Comparison of ENCODE assay signal across 8 cellular contexts in genomic region chr12:42145197-42145549, GRCh38. TPM values are rescaled to one million over a fixed set of nuclear protein-coding genes. Genes with fewer than 3 reads are reported as not detected.
DNase-seq lines count a peak whose midpoint lies in the region; ATAC-seq and TF ChIP-seq lines count a peak whose summit lies in the region.

No MANE protein-coding gene starts in this region.

- no peaks in the 10 kb centered on the region for H3K36me3 ChIP-seq in ACC112 (ENCODE audit: insufficient read depth, low read length)
- no peaks in the 10 kb centered on the region for H3K36me3 ChIP-seq in gastrocnemius medialis

- no peaks in the 10 kb centered on the region for H3K27me3 ChIP-seq in ACC112 (ENCODE audit: insufficient read depth, low read length)
- no peaks in the 10 kb centered on the region for H3K27me3 ChIP-seq in gastrocnemius medialis

- peak overlapping the region; percentile 99 for H2AFZ ChIP-seq in ACC112 (ENCODE audit: low read length, unreplicated experiment)

- no peak overlapping the region for H3K27ac ChIP-seq in ACC112 (ENCODE audit: low read depth, low read length)
- peak overlapping the region; percentile 71 to 92 (median 88) for H3K27ac ChIP-seq in gastrocnemius medialis

- DNase-seq in foreskin fibroblast (no peak), gastrocnemius medialis (no peak), D341Med (ENCODE audit: low spot score) (no peak), KBM-7 (no peak), GM20000 (ENCODE audit: low spot score) (no peak)

- intact Hi-C loops in gastrocnemius medialis (cut with DNase I; ENCODE audit: low total_unique reads): loop anchor here (2.0 to 5.0 kb wide), 2 partner anchors 37 to 94 kb away; partner anchors contain the start of gene YAF2

- TF ChIP-seq CTCF in foreskin fibroblast (IDR thresholded peaks at IDR 0.05; ENCODE audit: low read depth, low read length): no peak
- no peak for TF ChIP-seq CTCF in gastrocnemius medialis (IDR thresholded peaks at IDR 0.05 in 4 of 5, conservative IDR thresholded peaks at IDR 0.05 in 1 of 5)
- TF ChIP-seq CTCF in GM20000 (IDR thresholded peaks at IDR 0.05; ENCODE audit: extremely low read depth, missing control alignments): no peak

- no peak for TF ChIP-seq POLR2A in gastrocnemius medialis (IDR thresholded peaks at IDR 0.05)

- ATAC-seq in GM21381 (IDR thresholded peaks at IDR 0.05; ENCODE audit: unreplicated experiment) (peak; percentile 2), SK-N-SH treated with all-trans-retinoic acid at 6 μM for 48 hours (peak; percentile 4; the same call in 2 of the 3 replicates), gastrocnemius medialis (no peak)

- in situ Hi-C loops in gastrocnemius medialis (cut with MboI; ENCODE audit: low sequenced_read_pairs in 4 of 4): loop anchor here in 2 of 4 donors (5.0 to 10.0 kb wide), 2 partner anchors 90 to 97 kb away; partner anchors contain the start of gene YAF2 (in 1 of the 2)
- in situ Hi-C loops in KBM-7 (cut with MboI; ENCODE audit: low pct_unique_long_range_greater_than_20kb, low sequenced_read_pairs): loop anchor here (25.0 kb wide), 1 partner anchor 217 kb away; no protein-coding TSS in a partner anchor

- H3K4me1 ChIP-seq in ACC112 (ENCODE audit: control insufficient read depth, insufficient read depth, low read length, unreplicated experiment) (peaks cover 26% of the 10 kb centered on the region), gastrocnemius medialis (peaks cover 21 to 34% of the 10 kb centered on the region in 2 donors)

- H3K4me3 ChIP-seq in ACC112 (ENCODE audit: low read depth, low read length) (peak overlapping the region; percentile 76), foreskin fibroblast (ENCODE audit: low read depth in 1 of 2, low read length in 2 of 2) (peak overlapping the region; percentile 67 to 73), gastrocnemius medialis (peak overlapping the region; percentile 52 to 83 (median 68))

- peaks cover 38% of the 10 kb centered on the region for H3K79me2 ChIP-seq in ACC112 (ENCODE audit: control insufficient read depth, insufficient read depth, low read length, unreplicated experiment)

- H3K9me3 ChIP-seq in gastrocnemius medialis: no peaks in the 10 kb centered on the region

TF ChIP-seq in SK-N-SH treated with all-trans-retinoic acid at 6 μM for 48 hours, 23 proteins besides CTCF, POLR2A, EP300 and RAD21:
- TF ChIP-seq TOX (CRISPR knock-in tag; IDR thresholded peaks at IDR 0.05; ENCODE audit: borderline replicate concordance) (no peak), CSRNP3 (CRISPR knock-in tag; IDR thresholded peaks at IDR 0.05) (no peak), ISL1 (CRISPR knock-in tag; IDR thresholded peaks at IDR 0.05) (no peak), ARNTL (CRISPR knock-in tag; IDR thresholded peaks at IDR 0.05; ENCODE audit: borderline replicate concordance, low read depth) (no peak), ZFP30 (CRISPR knock-in tag; IDR thresholded peaks at IDR 0.05) (no peak), ZNF8 (CRISPR knock-in tag; IDR thresholded peaks at IDR 0.05) (no peak), TCF4 (CRISPR knock-in tag; IDR thresholded peaks at IDR 0.05; ENCODE audit: borderline replicate concordance) (no peak), ZNF70 (CRISPR knock-in tag; IDR thresholded peaks at IDR 0.05) (no peak), GLIS3 (CRISPR knock-in tag; IDR thresholded peaks at IDR 0.05) (no peak), ZFP3 (CRISPR knock-in tag; IDR thresholded peaks at IDR 0.05) (no peak), OSR1 (CRISPR knock-in tag; IDR thresholded peaks at IDR 0.05) (no peak), POU6F1 (CRISPR knock-in tag; IDR thresholded peaks at IDR 0.05; ENCODE audit: borderline replicate concordance, low read depth) (no peak), PPARA (CRISPR knock-in tag; IDR thresholded peaks at IDR 0.05; ENCODE audit: borderline replicate concordance) (no peak), SNAI2 (CRISPR knock-in tag; IDR thresholded peaks at IDR 0.05) (no peak), ESRRG (CRISPR knock-in tag; IDR thresholded peaks at IDR 0.05) (no peak), CREB5 (CRISPR knock-in tag; IDR thresholded peaks at IDR 0.05; ENCODE audit: low read depth) (no peak), RARB (CRISPR knock-in tag; IDR thresholded peaks at IDR 0.05) (no peak)
- TF ChIP-seq, protein P1, sequence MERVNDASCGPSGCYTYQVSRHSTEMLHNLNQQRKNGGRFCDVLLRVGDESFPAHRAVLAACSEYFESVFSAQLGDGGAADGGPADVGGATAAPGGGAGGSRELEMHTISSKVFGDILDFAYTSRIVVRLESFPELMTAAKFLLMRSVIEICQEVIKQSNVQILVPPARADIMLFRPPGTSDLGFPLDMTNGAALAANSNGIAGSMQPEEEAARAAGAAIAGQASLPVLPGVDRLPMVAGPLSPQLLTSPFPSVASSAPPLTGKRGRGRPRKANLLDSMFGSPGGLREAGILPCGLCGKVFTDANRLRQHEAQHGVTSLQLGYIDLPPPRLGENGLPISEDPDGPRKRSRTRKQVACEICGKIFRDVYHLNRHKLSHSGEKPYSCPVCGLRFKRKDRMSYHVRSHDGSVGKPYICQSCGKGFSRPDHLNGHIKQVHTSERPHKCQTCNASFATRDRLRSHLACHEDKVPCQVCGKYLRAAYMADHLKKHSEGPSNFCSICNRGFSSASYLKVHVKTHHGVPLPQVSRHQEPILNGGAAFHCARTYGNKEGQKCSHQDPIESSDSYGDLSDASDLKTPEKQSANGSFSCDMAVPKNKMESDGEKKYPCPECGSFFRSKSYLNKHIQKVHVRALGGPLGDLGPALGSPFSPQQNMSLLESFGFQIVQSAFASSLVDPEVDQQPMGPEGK (CRISPR knock-in tag; IDR thresholded peaks at IDR 0.05; ENCODE audit: borderline replicate concordance): no peak
- TF ChIP-seq, protein P2, sequence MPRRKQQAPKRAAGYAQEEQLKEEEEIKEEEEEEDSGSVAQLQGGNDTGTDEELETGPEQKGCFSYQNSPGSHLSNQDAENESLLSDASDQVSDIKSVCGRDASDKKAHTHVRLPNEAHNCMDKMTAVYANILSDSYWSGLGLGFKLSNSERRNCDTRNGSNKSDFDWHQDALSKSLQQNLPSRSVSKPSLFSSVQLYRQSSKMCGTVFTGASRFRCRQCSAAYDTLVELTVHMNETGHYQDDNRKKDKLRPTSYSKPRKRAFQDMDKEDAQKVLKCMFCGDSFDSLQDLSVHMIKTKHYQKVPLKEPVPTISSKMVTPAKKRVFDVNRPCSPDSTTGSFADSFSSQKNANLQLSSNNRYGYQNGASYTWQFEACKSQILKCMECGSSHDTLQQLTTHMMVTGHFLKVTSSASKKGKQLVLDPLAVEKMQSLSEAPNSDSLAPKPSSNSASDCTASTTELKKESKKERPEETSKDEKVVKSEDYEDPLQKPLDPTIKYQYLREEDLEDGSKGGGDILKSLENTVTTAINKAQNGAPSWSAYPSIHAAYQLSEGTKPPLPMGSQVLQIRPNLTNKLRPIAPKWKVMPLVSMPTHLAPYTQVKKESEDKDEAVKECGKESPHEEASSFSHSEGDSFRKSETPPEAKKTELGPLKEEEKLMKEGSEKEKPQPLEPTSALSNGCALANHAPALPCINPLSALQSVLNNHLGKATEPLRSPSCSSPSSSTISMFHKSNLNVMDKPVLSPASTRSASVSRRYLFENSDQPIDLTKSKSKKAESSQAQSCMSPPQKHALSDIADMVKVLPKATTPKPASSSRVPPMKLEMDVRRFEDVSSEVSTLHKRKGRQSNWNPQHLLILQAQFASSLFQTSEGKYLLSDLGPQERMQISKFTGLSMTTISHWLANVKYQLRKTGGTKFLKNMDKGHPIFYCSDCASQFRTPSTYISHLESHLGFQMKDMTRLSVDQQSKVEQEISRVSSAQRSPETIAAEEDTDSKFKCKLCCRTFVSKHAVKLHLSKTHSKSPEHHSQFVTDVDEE (CRISPR knock-in tag; IDR thresholded peaks at IDR 0.05): no peak

RNA-seq across cellular contexts. Expression of gene GXYLT1, which starts 0.5 kb away (rescaled TPM):
- total RNA-seq in gastrocnemius medialis: 1 to 10 TPM; 4.4 to 5.5 (median 5.0) TPM

Comparison
In these comparisons a context has a peak if more than half of its experiments do, and no peak if none do; other contexts are left out.
1. ATAC-seq: peak in GM21381 (single experiment) and SK-N-SH treated with all-trans-retinoic acid at 6 μM for 48 hours (single experiment); none in gastrocnemius medialis (0 of 2).
2. Peak in every context shown above with its lines, with median percentiles within 50 percentile points of each other: H3K4me3 ChIP-seq.